ENCODE assay signal across 14 cellular contexts in the genomic region with DNA sequence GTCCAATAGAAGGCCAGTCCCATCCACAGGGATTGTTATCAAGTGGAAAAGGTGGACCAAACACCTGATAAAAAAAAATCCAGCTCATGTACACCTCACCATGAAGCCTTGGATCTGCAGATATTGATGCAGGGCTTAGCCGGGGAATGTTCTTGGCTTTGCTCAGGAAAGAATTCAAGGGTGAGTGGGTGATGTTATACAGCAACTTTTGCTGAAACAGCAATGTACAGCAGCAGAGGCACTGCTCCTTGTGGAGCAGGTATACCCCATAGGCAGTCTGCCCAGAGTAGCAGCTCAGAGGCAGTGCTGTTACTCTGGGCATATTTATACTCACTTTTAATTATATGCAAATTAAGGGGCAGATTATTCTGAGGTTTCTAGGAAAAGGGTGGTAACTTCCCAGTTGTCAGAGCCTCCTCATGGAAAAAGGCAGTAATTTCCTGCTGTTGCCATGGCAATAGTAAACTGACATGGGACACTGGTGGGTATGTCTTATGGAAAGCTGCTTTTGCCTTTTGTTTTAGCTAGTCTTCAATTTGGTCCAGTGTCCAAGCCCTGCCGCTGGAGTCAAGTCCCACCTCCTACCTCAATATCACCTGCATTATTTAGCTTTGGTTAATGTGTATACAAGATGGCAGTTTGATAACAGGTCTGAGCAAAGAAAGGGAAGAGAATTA.
A peak's percentile ranks its signal among the peaks of the same experiment; 100 is the strongest.
DNase-seq lines count a peak whose midpoint lies in the region; ATAC-seq, FAIRE-seq and TF ChIP-seq lines count a peak whose summit lies in the region.
"Had no signal": no experiment of that assay in that cellular context is flagged by ENCODE, and none has a peak within 500 bp of the region (broad histone marks: within the 10 kb centered on the region; RNA-seq: fewer than 3 reads in every experiment).

No MANE protein-coding gene starts in this region.

- no peak overlapping the region for H2AFZ ChIP-seq in astrocyte (ENCODE audit: low read depth, low read length)

- no peaks in the 10 kb centered on the region for H4K20me1 ChIP-seq in astrocyte (ENCODE audit: insufficient read depth, low read length)

- peaks cover 8% of the 10 kb centered on the region for H3K4me1 Mint-ChIP-seq in astrocyte (ENCODE audit: low read depth, unreplicated experiment)
- no peaks in the 10 kb centered on the region for H3K4me1 Mint-ChIP-seq in CD4-positive, alpha-beta memory T cell
- H3K4me1 Mint-ChIP-seq: immature natural killer cell had no signal

- peak overlapping the region; percentile 23 for H3K27ac Mint-ChIP-seq in astrocyte (ENCODE audit: unreplicated experiment)
- H3K27ac Mint-ChIP-seq in CD4-positive, alpha-beta memory T cell = peak overlapping the region in 1 of 7 donors; percentile 58
- H3K27ac Mint-ChIP-seq: activated T-cell treated with anti-CD3 and anti-CD28 coated beads, Interleukin-2, amount 50 U/mL, for 72 hours; immature natural killer cell had no signal

- no peak overlapping the region for H3K4me2 ChIP-seq in astrocyte (ENCODE audit: low read length)

- H3K9me3 ChIP-seq in heart left ventricle = no peaks in the 10 kb centered on the region
- no peaks in the 10 kb centered on the region for H3K9me3 ChIP-seq in astrocyte (ENCODE audit: insufficient read depth, low read depth, low read length)
- H3K9me3 ChIP-seq in CD4-positive, alpha-beta memory T cell (ENCODE audit: control insufficient read depth in 1 of 2, low read length in 2 of 2) = no peaks in the 10 kb centered on the region

- CTCF ChIA-PET in CD4-positive, alpha-beta memory T cell (lab: Charles Lee; ENCODE audit: partially characterized antibody) = no interaction called here
- CTCF ChIA-PET in HEK293T (lab: Yijun Ruan, JAX) = no interaction called here

- TF ChIP-seq CTCF in heart left ventricle (IDR thresholded peaks at IDR 0.05) = no peak
- no peak for TF ChIP-seq CTCF in astrocyte (IDR thresholded peaks at IDR 0.05; ENCODE audit: insufficient read depth, low read depth, low read length)

- H3K27ac ChIP-seq in heart left ventricle (no peak overlapping the region), astrocyte (ENCODE audit: low read depth, low read length) (no peak overlapping the region)
- H3K27ac ChIP-seq in CD4-positive, alpha-beta memory T cell (ENCODE audit: low read depth, low read length) = no peak overlapping the region
- H3K27ac ChIP-seq: dorsolateral prefrontal cortex had no signal

- WGBS in heart left ventricle, 4 donors = 59 to 74% (median 62%) methylated on average over 2 of the region's 2 CpGs

- no peaks in the 10 kb centered on the region for H3K36me3 Mint-ChIP-seq in astrocyte (ENCODE audit: low read depth, unreplicated experiment)
- H3K36me3 Mint-ChIP-seq in CD4-positive, alpha-beta memory T cell = no peaks in the 10 kb centered on the region
- H3K36me3 Mint-ChIP-seq: immature natural killer cell had no signal

- H3K79me2 ChIP-seq in astrocyte (ENCODE audit: insufficient read depth, low read length) = no peaks in the 10 kb centered on the region

- ATAC-seq in heart left ventricle = peak in 3 of 4 donors; percentile 36 to 42 (median 39)
- ATAC-seq in GM21737 (IDR thresholded peaks at IDR 0.05; ENCODE audit: unreplicated experiment) = no peak
- ATAC-seq: activated T-cell treated with anti-CD3 and anti-CD28 coated beads, Interleukin-2, amount 50 U/mL, for 72 hours had no signal

- POLR2A ChIA-PET in CD4-positive, alpha-beta memory T cell (lab: Charles Lee; ENCODE audit: partially characterized antibody) = no interaction called here
- POLR2A ChIA-PET in HEK293T (lab: Yijun Ruan, JAX) = no interaction called here

- H3K9me3 Mint-ChIP-seq in astrocyte (ENCODE audit: unreplicated experiment) = peaks cover 3% of the 10 kb centered on the region
- H3K9me3 Mint-ChIP-seq in CD4-positive, alpha-beta memory T cell = peaks cover 0 to 4% (median 0%) of the 10 kb centered on the region in 8 donors
- H3K9me3 Mint-ChIP-seq: activated T-cell treated with anti-CD3 and anti-CD28 coated beads, Interleukin-2, amount 50 U/mL, for 72 hours had no signal

- H3K27me3 ChIP-seq in heart left ventricle (no peaks in the 10 kb centered on the region), astrocyte (ENCODE audit: insufficient read depth, low read length) (no peaks in the 10 kb centered on the region)
- H3K27me3 ChIP-seq in CD4-positive, alpha-beta memory T cell (ENCODE audit: insufficient read depth, low read length) = no peaks in the 10 kb centered on the region
- H3K27me3 ChIP-seq: dorsolateral prefrontal cortex had no signal

- no peak for DNase-seq in heart left ventricle
- no peak for DNase-seq in cardiac septum (ENCODE audit: low spot score)
- DNase-seq in astrocyte (ENCODE audit: low read depth) = no peak
- DNase-seq in iris pigment epithelial cell (ENCODE audit: low read depth) = peak; percentile 9
- no peak for DNase-seq in urothelium cell line (ENCODE audit: low spot score)
- no peak for DNase-seq in CD4-positive, alpha-beta memory T cell
- DNase-seq in HEK293T (ENCODE audit: extremely low spot score) = no peak
- DNase-seq: activated CD4-positive, alpha-beta T cell treated with anti-CD3 and anti-CD28 coated beads for 4 hours; activated T-cell treated with anti-CD3 and anti-CD28 coated beads, Interleukin-2, amount 50 U/mL, for 72 hours; dorsolateral prefrontal cortex; immature natural killer cell; T-helper 2 cell had no signal

- H3K4me1 ChIP-seq in heart left ventricle (peaks cover 0 to 10% (median 0%) of the 10 kb centered on the region in 12 donors), astrocyte (ENCODE audit: insufficient read depth, low read length) (peaks cover 3% of the 10 kb centered on the region)
- H3K4me1 ChIP-seq in CD4-positive, alpha-beta memory T cell (ENCODE audit: insufficient read depth, low read length) = no peaks in the 10 kb centered on the region

- H3K4me3 Mint-ChIP-seq in astrocyte (ENCODE audit: unreplicated experiment) = no peak overlapping the region
- H3K4me3 Mint-ChIP-seq in CD4-positive, alpha-beta memory T cell = no peak overlapping the region
- H3K4me3 Mint-ChIP-seq: activated T-cell treated with anti-CD3 and anti-CD28 coated beads, Interleukin-2, amount 50 U/mL, for 72 hours; immature natural killer cell had no signal

- FAIRE-seq in astrocyte (lab: Jason Lieb, UNC) (no peak), urothelium cell line (lab: Jason Lieb, UNC) (peak; percentile 17)
- FAIRE-seq: HTR-8/SVneo had no signal

- H3K4me3 ChIP-seq in heart left ventricle (no peak overlapping the region), astrocyte (ENCODE audit: insufficient read depth, low read depth, low read length) (no peak overlapping the region)
- H3K4me3 ChIP-seq in CD4-positive, alpha-beta memory T cell (ENCODE audit: low read length in 2 of 2) = no peak overlapping the region
- H3K4me3 ChIP-seq: dorsolateral prefrontal cortex had no signal

- peaks cover 6% of the 10 kb centered on the region for H3K27me3 Mint-ChIP-seq in astrocyte (ENCODE audit: low read depth, unreplicated experiment)
- H3K27me3 Mint-ChIP-seq in CD4-positive, alpha-beta memory T cell = peaks cover 1% of the 10 kb centered on the region in 2 donors

- H3K36me3 ChIP-seq in heart left ventricle = no peaks in the 10 kb centered on the region
- H3K36me3 ChIP-seq in astrocyte (ENCODE audit: insufficient read depth, low read length) = no peaks in the 10 kb centered on the region
- no peaks in the 10 kb centered on the region for H3K36me3 ChIP-seq in CD4-positive, alpha-beta memory T cell (ENCODE audit: insufficient read depth, low read length)

- no peak for TF ChIP-seq POLR2A in heart left ventricle (IDR thresholded peaks at IDR 0.05)

- no peak overlapping the region for H3K9ac ChIP-seq in astrocyte (ENCODE audit: low read length)

- intact Hi-C loops in heart left ventricle (cut with DNase I) = no loop called here
- intact Hi-C loops in cardiac septum (cut with DNase I) = no loop called here
- intact Hi-C loops in CD4-positive, alpha-beta memory T cell (cut with micrococcal nuclease) = no loop called here

TF ChIP-seq in HEK293T, 16 proteins besides CTCF, POLR2A, EP300 and RAD21:
- TF ChIP-seq, protein P1, sequence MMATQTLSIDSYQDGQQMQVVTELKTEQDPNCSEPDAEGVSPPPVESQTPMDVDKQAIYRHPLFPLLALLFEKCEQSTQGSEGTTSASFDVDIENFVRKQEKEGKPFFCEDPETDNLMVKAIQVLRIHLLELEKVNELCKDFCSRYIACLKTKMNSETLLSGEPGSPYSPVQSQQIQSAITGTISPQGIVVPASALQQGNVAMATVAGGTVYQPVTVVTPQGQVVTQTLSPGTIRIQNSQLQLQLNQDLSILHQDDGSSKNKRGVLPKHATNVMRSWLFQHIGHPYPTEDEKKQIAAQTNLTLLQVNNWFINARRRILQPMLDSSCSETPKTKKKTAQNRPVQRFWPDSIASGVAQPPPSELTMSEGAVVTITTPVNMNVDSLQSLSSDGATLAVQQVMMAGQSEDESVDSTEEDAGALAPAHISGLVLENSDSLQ (IDR thresholded peaks at IDR 0.05) = no peak
- TF ChIP-seq BHLHE40 (IDR thresholded peaks at IDR 0.05; ENCODE audit: borderline replicate concordance) (no peak), ARNT (IDR thresholded peaks at IDR 0.05) (no peak), CTBP1 (IDR thresholded peaks at IDR 0.05; ENCODE audit: borderline replicate concordance) (no peak), ZNF384 (IDR thresholded peaks at IDR 0.05) (no peak), FOXK2 (IDR thresholded peaks at IDR 0.05) (no peak), ELF4 (IDR thresholded peaks at IDR 0.05) (no peak), HDGF (IDR thresholded peaks at IDR 0.05; ENCODE audit: borderline replicate concordance) (no peak), SUZ12 (IDR thresholded peaks at IDR 0.05) (no peak), LEF1 (IDR thresholded peaks at IDR 0.05; ENCODE audit: borderline replicate concordance) (no peak), TARDBP (IDR thresholded peaks at IDR 0.05) (no peak)
TF ChIP-seq in HEK293T: peak in this region for 0.
